In the genomic region with DNA sequence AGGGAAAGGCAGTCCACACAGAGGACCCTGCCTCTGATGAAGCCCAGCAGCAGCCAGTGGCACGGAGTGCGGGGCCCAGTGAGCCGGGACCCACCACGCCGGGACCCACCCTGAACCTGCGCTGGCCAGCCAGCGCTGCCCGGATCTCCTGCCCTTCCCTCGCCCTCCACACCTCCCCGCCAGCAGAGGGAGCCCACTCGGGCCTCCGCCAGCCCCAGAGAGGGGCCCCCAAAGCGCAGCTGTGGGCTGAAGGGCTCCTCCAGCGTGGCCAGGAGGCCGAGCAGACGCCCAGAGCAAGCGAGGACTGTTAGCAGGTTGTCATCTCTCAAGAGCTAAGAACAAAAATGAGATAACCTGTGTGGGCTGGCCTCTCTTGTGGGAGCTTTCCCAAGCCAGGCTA, we compare ENCODE assay signal across 28 cellular contexts.
"Had no signal": no experiment of that assay in that cellular context is flagged by ENCODE, and none has a peak within 500 bp of the region (broad histone marks: within the 10 kb centered on the region; RNA-seq: fewer than 3 reads in every experiment).

No MANE protein-coding gene starts in this region.

- H3K27me3 ChIP-seq: esophagus squamous epithelium, left lung, neural progenitor cell, spleen, transverse colon, uterus had no signal

- H3K4me2 ChIP-seq: neural progenitor cell had no signal

- H3K9me3 ChIP-seq: esophagus squamous epithelium, heart right ventricle, left lung, lower lobe of right lung, transverse colon, uterus had no signal

- H3K36me3 ChIP-seq: esophagus squamous epithelium, heart right ventricle, left lung, lower lobe of right lung, neural progenitor cell, spleen, transverse colon, uterus had no signal

- H3K4me1 ChIP-seq: esophagus squamous epithelium, heart right ventricle, lower lobe of right lung, uterus had no signal

- H3K4me3 Mint-ChIP-seq: activated naive CD4-positive, alpha-beta T cell treated with anti-CD3 and anti-CD28 coated beads, Interleukin-2, amount 50 U/mL, for 24 hours; activated naive CD8-positive, alpha-beta T cell treated with anti-CD3 and anti-CD28 coated beads, Interleukin-2, amount 50 U/mL, for 24 hours; activated T-cell treated with anti-CD3 and anti-CD28 coated beads, Interleukin-2, amount 50 U/mL, for 24 hours; dendritic cell treated with granulocyte-macrophage colony-stimulating factor and Interleukin-4, amounts not matched to agents 40 ng/mL and 50 ng/mL, for 4 days; natural killer cell had no signal

- H2AFZ ChIP-seq: neural progenitor cell had no signal

- H3K36me3 Mint-ChIP-seq: activated naive CD4-positive, alpha-beta T cell treated with anti-CD3 and anti-CD28 coated beads, Interleukin-2, amount 50 U/mL, for 24 hours; natural killer cell; neural progenitor cell had no signal

- DNase-seq: activated CD4-positive, alpha-beta T cell treated with anti-CD3 and anti-CD28 coated beads for 48 hours; activated CD4-positive, alpha-beta T cell treated with anti-CD3 and anti-CD28 coated beads, Interleukin-2, amount 50 U/mL, for 48 hours; activated CD8-positive, alpha-beta memory T cell treated with anti-CD3 and anti-CD28 coated beads, Interleukin-2, amount 50 U/mL, for 4 hours; activated gamma-delta T cell treated with Interleukin-2 at 50 U/mL for 16 hours; activated naive CD8-positive, alpha-beta T cell treated with anti-CD3 and anti-CD28 coated beads, Interleukin-2, amount 50 U/mL, for 24 hours; activated T-cell treated with anti-CD3 and anti-CD28 coated beads, Interleukin-2, amount 50 U/mL, for 24 hours; amygdala; central memory CD4-positive, alpha-beta T cell; effector CD4-positive, alpha-beta T cell; esophagus squamous epithelium; foreskin melanocyte; heart right ventricle; left lung; lower lobe of right lung; mesendoderm; natural killer cell; posterior cingulate gyrus; right cardiac atrium; spleen; stimulated activated naive CD4-positive, alpha-beta T cell; transverse colon; uterus had no signal

- H3K4me1 Mint-ChIP-seq: natural killer cell had no signal

- ATAC-seq: activated CD4-positive, CD25-positive, alpha-beta regulatory T cell treated with anti-CD3 and anti-CD28 coated beads, Interleukin-2, amount 50 U/mL, for 24 hours; activated naive CD8-positive, alpha-beta T cell treated with anti-CD3 and anti-CD28 coated beads, Interleukin-2, amount 50 U/mL, for 24 hours; heart right ventricle; left lung; lower lobe of right lung; natural killer cell had no signal

- H3K27ac Mint-ChIP-seq: activated naive CD8-positive, alpha-beta T cell treated with anti-CD3 and anti-CD28 coated beads, Interleukin-2, amount 50 U/mL, for 24 hours; activated T-cell treated with anti-CD3 and anti-CD28 coated beads, Interleukin-2, amount 50 U/mL, for 24 hours; dendritic cell treated with granulocyte-macrophage colony-stimulating factor and Interleukin-4, amounts not matched to agents 40 ng/mL and 50 ng/mL, for 4 days; natural killer cell had no signal

- H3K9ac ChIP-seq: neural progenitor cell had no signal

- H3K27ac ChIP-seq: epithelial cell of prostate, esophagus squamous epithelium, heart right ventricle, left lung, lower lobe of right lung, neural progenitor cell, spleen, transverse colon, uterus, VCaP had no signal

- H3K27me3 Mint-ChIP-seq: activated naive CD4-positive, alpha-beta T cell treated with anti-CD3 and anti-CD28 coated beads, Interleukin-2, amount 50 U/mL, for 24 hours; activated naive CD8-positive, alpha-beta T cell treated with anti-CD3 and anti-CD28 coated beads, Interleukin-2, amount 50 U/mL, for 24 hours; activated T-cell treated with anti-CD3 and anti-CD28 coated beads, Interleukin-2, amount 50 U/mL, for 24 hours had no signal

- H3K4me3 ChIP-seq: esophagus squamous epithelium, heart right ventricle, left lung, lower lobe of right lung, neural progenitor cell, spleen, transverse colon, uterus had no signal

- H3K9me3 Mint-ChIP-seq: activated naive CD4-positive, alpha-beta T cell treated with anti-CD3 and anti-CD28 coated beads, Interleukin-2, amount 50 U/mL, for 24 hours; activated naive CD8-positive, alpha-beta T cell treated with anti-CD3 and anti-CD28 coated beads, Interleukin-2, amount 50 U/mL, for 24 hours; activated T-cell treated with anti-CD3 and anti-CD28 coated beads, Interleukin-2, amount 50 U/mL, for 24 hours; dendritic cell treated with granulocyte-macrophage colony-stimulating factor and Interleukin-4, amounts not matched to agents 40 ng/mL and 50 ng/mL, for 4 days; natural killer cell had no signal
